Comparison of ENCODE assay signal across 16 cellular contexts in the genomic region with DNA sequence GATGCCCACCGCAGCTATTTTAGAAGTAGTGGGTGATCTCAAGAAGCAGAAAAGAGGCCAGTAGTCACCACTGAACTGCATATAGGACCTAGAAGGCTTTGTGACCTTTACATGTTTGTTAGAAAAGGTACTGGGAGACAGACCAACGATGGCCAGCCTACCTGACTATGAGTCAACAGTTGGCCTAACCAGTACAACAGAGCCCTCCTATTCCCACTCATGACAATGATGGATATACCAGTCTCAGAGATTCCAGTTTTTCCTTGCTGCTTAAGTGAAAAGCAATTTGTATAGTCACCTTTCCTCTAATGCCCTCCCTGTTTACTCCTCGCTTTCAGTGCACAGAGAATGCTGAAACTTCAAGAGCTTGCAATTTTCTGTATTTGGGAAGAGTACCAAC.
A peak's percentile ranks its signal among the peaks of the same experiment; 100 is the strongest.
DNase-seq lines count a peak whose midpoint lies in the region; ATAC-seq, FAIRE-seq and TF ChIP-seq lines count a peak whose summit lies in the region.
"Had no signal": no experiment of that assay in that cellular context is flagged by ENCODE, and none has a peak within 500 bp of the region (broad histone marks: within the 10 kb centered on the region; RNA-seq: fewer than 3 reads in every experiment).

No MANE protein-coding gene starts in this region.

- H3K79me2 ChIP-seq in trophoblast cell (ENCODE audit: control insufficient read depth, insufficient read depth, low read length, poor library complexity), result no peaks in the 10 kb centered on the region

- H3K4me2 ChIP-seq in trophoblast cell (ENCODE audit: low read length), result no peak overlapping the region
- H3K4me2 ChIP-seq: BLaER1 had no signal

- no peak for ATAC-seq in T-helper 17 cell
- ATAC-seq: stimulated activated memory B cell treated with anti-CD40 and anti-IgM and Interleukin-4, amounts not matched to agents 10 μg/mL and 1 μg/mL and 100 μg/mL, for 72 hours; T-cell had no signal

- intact Hi-C loops in esophagus squamous epithelium (cut with DNase I) (no loop called here), dorsolateral prefrontal cortex (cut with DNase I) (loop anchor here in 1 of 2 donors (5.0 kb wide), 1 partner anchor 108 kb away; the partner anchor contains the start of gene CSNK1G1), posterior cingulate gyrus (cut with DNase I) (no loop called here)

- H3K4me3 ChIP-seq in esophagus squamous epithelium, result no peak overlapping the region
- no peak overlapping the region for H3K4me3 ChIP-seq in trophoblast cell (ENCODE audit: low read depth, low read length)
- no peak overlapping the region for H3K4me3 ChIP-seq in dorsolateral prefrontal cortex
- H3K4me3 ChIP-seq: BLaER1 had no signal

- no peak overlapping the region for H3K4ac ChIP-seq in trophoblast cell (ENCODE audit: low read depth, low read length)

- H2BK12ac ChIP-seq in trophoblast cell (ENCODE audit: low read length), result no peak overlapping the region

- no peak overlapping the region for H2AFZ ChIP-seq in trophoblast cell (ENCODE audit: insufficient read depth, low read length, poor library complexity)

- H2AK5ac ChIP-seq in trophoblast cell (ENCODE audit: low read length), result no peak overlapping the region

- no peak overlapping the region for H4K8ac ChIP-seq in trophoblast cell (ENCODE audit: low read depth, low read length)

- H3K14ac ChIP-seq in trophoblast cell (ENCODE audit: low read length), result no peak overlapping the region

- no peaks in the 10 kb centered on the region for H3K36me3 ChIP-seq in esophagus squamous epithelium
- H3K36me3 ChIP-seq in trophoblast cell (ENCODE audit: control insufficient read depth in 1 of 2, insufficient read depth in 2 of 2, low read length in 2 of 2), result no peaks in the 10 kb centered on the region

- no peaks in the 10 kb centered on the region for H3K9me3 ChIP-seq in T-helper 17 cell (ENCODE audit: control insufficient read depth, low read length, poor library complexity, severe bottlenecking)
- H3K9me3 ChIP-seq in esophagus squamous epithelium, result no peaks in the 10 kb centered on the region
- peaks cover 3% of the 10 kb centered on the region for H3K9me3 ChIP-seq in trophoblast cell (ENCODE audit: insufficient read depth, low read depth, low read length)

- H3K27ac ChIP-seq in esophagus squamous epithelium (peak overlapping the region in 3 of 4 donors; percentile 29 to 78 (median 65)), trophoblast cell (ENCODE audit: low read depth, low read length) (peak overlapping the region; percentile 59), dorsolateral prefrontal cortex (peak overlapping the region in 2 of 59 donors; percentile 4 to 11)
- H3K27ac ChIP-seq: BLaER1 had no signal

- 42 to 67% methylated on average over 3 of the region's 3 CpGs for WGBS in esophagus squamous epithelium, 2 donors
- WGBS in trophoblast cell (ENCODE audit: extremely low coverage, insufficient coverage, insufficient read length), result no CpG with 5 or more reads among the region's 3 CpGs

- no peak overlapping the region for H4K91ac ChIP-seq in trophoblast cell (ENCODE audit: low read depth, low read length)

- H3K79me1 ChIP-seq in trophoblast cell (ENCODE audit: low read length), result peaks cover 1% of the 10 kb centered on the region

- TF ChIP-seq CTCF in esophagus squamous epithelium (IDR thresholded peaks at IDR 0.05) (no peak), dorsolateral prefrontal cortex (IDR thresholded peaks at IDR 0.05 in 54 of 56, conservative IDR thresholded peaks at IDR 0.05 in 2 of 56; ENCODE audit: low read depth in 1 of 56, partially characterized antibody in 56 of 56) (no peak), GM20000 (IDR thresholded peaks at IDR 0.05; ENCODE audit: extremely low read depth, missing control alignments) (no peak)

- no peak for DNase-seq in H54 (ENCODE audit: insufficient read length, low spot score)
- DNase-seq in T-helper 17 cell, result no peak
- no peak for DNase-seq in esophagus squamous epithelium (lab: John Stamatoyannopoulos, UW)
- DNase-seq in trophoblast cell, result no peak
- DNase-seq in stimulated activated CD4-positive, alpha-beta T cell treated with anti-CD3 and anti-CD28 coated beads, Interleukin-4, amount 100 ng/mL, for 24 hours, result no peak
- no peak for DNase-seq in dorsolateral prefrontal cortex
- DNase-seq in posterior cingulate gyrus, result no peak
- no peak for DNase-seq in GM20000 (ENCODE audit: low spot score)
- DNase-seq: activated CD4-positive, alpha-beta T cell treated with anti-CD3 and anti-CD28 coated beads, Interleukin-2, amount 10 ng/mL, durations not matched to agents 7 days and 5 days; erythroblast; GDM1; NCI-H187 treated with DMSO at 0.1 percent for 48 hours; T-cell had no signal

- peaks cover 23% of the 10 kb centered on the region for H3K4me1 Mint-ChIP-seq in T-helper 17 cell

- H3K9ac ChIP-seq in trophoblast cell (ENCODE audit: low read length), result no peak overlapping the region
- H3K9ac ChIP-seq: BLaER1 had no signal

- H3K27ac Mint-ChIP-seq in T-helper 17 cell, result peak overlapping the region; percentile 57
- H3K27ac Mint-ChIP-seq: activated CD4-positive, alpha-beta T cell treated with anti-CD3 and anti-CD28 coated beads, Interleukin-2, amount 10 ng/mL, durations not matched to agents 7 days and 5 days; stimulated activated memory B cell treated with anti-CD40 and anti-IgM and Interleukin-4, amounts not matched to agents 10 μg/mL and 1 μg/mL and 100 μg/mL, for 72 hours; T-cell had no signal

- H2BK120ac ChIP-seq in trophoblast cell (ENCODE audit: insufficient read depth, low read length, poor library complexity), result no peak overlapping the region

- H3K18ac ChIP-seq in trophoblast cell (ENCODE audit: low read length), result no peak overlapping the region

- H3K27me3 Mint-ChIP-seq in T-helper 17 cell, result no peaks in the 10 kb centered on the region
- H3K27me3 Mint-ChIP-seq: activated CD4-positive, alpha-beta T cell treated with anti-CD3 and anti-CD28 coated beads, Interleukin-2, amount 10 ng/mL, durations not matched to agents 7 days and 5 days; stimulated activated memory B cell treated with anti-CD40 and anti-IgM and Interleukin-4, amounts not matched to agents 10 μg/mL and 1 μg/mL and 100 μg/mL, for 72 hours; T-cell had no signal

- no peak overlapping the region for H4K12ac ChIP-seq in trophoblast cell (ENCODE audit: low read depth, low read length)

- H3K4me3 Mint-ChIP-seq in T-helper 17 cell, result no peak overlapping the region
- H3K4me3 Mint-ChIP-seq: activated CD4-positive, alpha-beta T cell treated with anti-CD3 and anti-CD28 coated beads, Interleukin-2, amount 10 ng/mL, durations not matched to agents 7 days and 5 days; stimulated activated memory B cell treated with anti-CD40 and anti-IgM and Interleukin-4, amounts not matched to agents 10 μg/mL and 1 μg/mL and 100 μg/mL, for 72 hours; T-cell had no signal

- H3K4me1 ChIP-seq in esophagus squamous epithelium (peaks cover 0 to 55% (median 28%) of the 10 kb centered on the region in 3 donors), trophoblast cell (ENCODE audit: control insufficient read depth in 1 of 2, insufficient read depth in 2 of 2, low read length in 2 of 2) (peaks cover 6 to 7% of the 10 kb centered on the region in 2 experiments)
- H3K4me1 ChIP-seq: BLaER1 had no signal

- peak; percentile 61 for FAIRE-seq in H54 (lab: Jason Lieb, UNC)
- FAIRE-seq: GM18507 had no signal

- H3K27me3 ChIP-seq in esophagus squamous epithelium (no peaks in the 10 kb centered on the region), trophoblast cell (ENCODE audit: insufficient read depth, low read length) (no peaks in the 10 kb centered on the region), dorsolateral prefrontal cortex (no peaks in the 10 kb centered on the region)
- H3K27me3 ChIP-seq: BLaER1 had no signal

- peaks cover 2% of the 10 kb centered on the region for H3K36me3 Mint-ChIP-seq in T-helper 17 cell (ENCODE audit: low read depth)

- TF ChIP-seq POLR2A in H54 (IDR thresholded peaks at IDR 0.05; ENCODE audit: low read depth, low read length) (no peak), esophagus squamous epithelium (IDR thresholded peaks at IDR 0.05) (no peak)

- H2BK5ac ChIP-seq in trophoblast cell (ENCODE audit: low read depth, low read length, poor library complexity), result no peak overlapping the region

- H3K23ac ChIP-seq in trophoblast cell (ENCODE audit: low read length), result no peak overlapping the region
